ENCODE assay signal across 13 cellular contexts in the genomic region with DNA sequence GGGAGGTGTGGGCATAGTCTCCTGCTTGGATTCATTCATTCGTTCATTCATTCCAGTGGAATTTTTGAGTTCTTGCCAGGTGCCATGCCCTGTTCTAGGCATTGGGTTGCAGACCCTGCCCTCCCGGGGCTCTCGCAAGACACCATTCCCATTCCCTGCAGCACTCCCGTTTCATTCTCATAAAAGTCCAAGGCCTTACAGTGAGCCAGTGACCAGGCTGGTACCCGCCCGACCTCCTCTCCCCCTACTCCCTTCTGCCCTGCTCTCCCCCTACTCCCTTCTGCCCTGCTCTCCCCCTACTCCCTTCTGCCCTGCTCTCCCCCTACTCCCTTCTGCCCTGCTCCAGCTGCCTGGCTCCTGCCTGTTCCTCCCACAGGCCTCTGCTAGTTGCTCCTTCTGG.
DNase-seq lines count a peak whose midpoint lies in the region; ATAC-seq and TF ChIP-seq lines count a peak whose summit lies in the region.
"Had no signal": no experiment of that assay in that cellular context is flagged by ENCODE, and none has a peak within 500 bp of the region (broad histone marks: within the 10 kb centered on the region; RNA-seq: fewer than 3 reads in every experiment).

No MANE protein-coding gene starts in this region.

- no peak overlapping the region for H3K9ac ChIP-seq in HUES48 (ENCODE audit: low read depth, low read length)

- H3K27ac ChIP-seq in HUES48 (ENCODE audit: low read depth, low read length) (peak overlapping the region; percentile 17), coronary artery (peak overlapping the region; percentile 85 to 96), tibial artery (peak overlapping the region; percentile 90 to 93)
- H3K27ac ChIP-seq: HL-60 had no signal

- H3K4me1 ChIP-seq in HUES48 (ENCODE audit: control insufficient read depth, insufficient read depth, low read length) (peaks cover 59% of the 10 kb centered on the region), tibial artery (peaks cover 8 to 97% (median 85%) of the 10 kb centered on the region in 4 donors)

- no peaks in the 10 kb centered on the region for H3K36me3 ChIP-seq in HUES48 (ENCODE audit: control insufficient read depth, insufficient read depth, low read length)
- H3K36me3 ChIP-seq in tibial artery = no peaks in the 10 kb centered on the region

- H3K9me3 ChIP-seq in HUES48 (ENCODE audit: control insufficient read depth, insufficient read depth, low read length) (no peaks in the 10 kb centered on the region), tibial artery (no peaks in the 10 kb centered on the region)

- intact Hi-C loops in tibial artery (cut with DNase I; ENCODE audit: low total_unique reads) = no loop called here

- no peak overlapping the region for H3K4me3 Mint-ChIP-seq in nephron
- H3K4me3 Mint-ChIP-seq: activated naive CD8-positive, alpha-beta T cell treated with anti-CD3 and anti-CD28 coated beads, Interleukin-2, amount 10 ng/mL, durations not matched to agents 7 days and 5 days; CD8-positive, alpha-beta T cell had no signal

- H3K4me3 ChIP-seq in HUES48 (ENCODE audit: low read depth, low read length) (no peak overlapping the region), coronary artery (no peak overlapping the region), tibial artery (no peak overlapping the region)

- no peaks in the 10 kb centered on the region for H3K27me3 Mint-ChIP-seq in nephron (ENCODE audit: low read depth)
- H3K27me3 Mint-ChIP-seq: activated naive CD8-positive, alpha-beta T cell treated with anti-CD3 and anti-CD28 coated beads, Interleukin-2, amount 10 ng/mL, durations not matched to agents 7 days and 5 days had no signal

- no peaks in the 10 kb centered on the region for H3K36me3 Mint-ChIP-seq in nephron (ENCODE audit: low read depth)
- H3K36me3 Mint-ChIP-seq: activated naive CD8-positive, alpha-beta T cell treated with anti-CD3 and anti-CD28 coated beads, Interleukin-2, amount 10 ng/mL, durations not matched to agents 7 days and 5 days; CD8-positive, alpha-beta T cell had no signal

- TF ChIP-seq CTCF in coronary artery (IDR thresholded peaks at IDR 0.05) (no peak), nephron (IDR thresholded peaks at IDR 0.05; ENCODE audit: unreplicated experiment in 3 of 3) (no peak), tibial artery (IDR thresholded peaks at IDR 0.05) (no peak)

- ATAC-seq in GM21528 (IDR thresholded peaks at IDR 0.05; ENCODE audit: low FRiP score, unreplicated experiment) (no peak), HG03571 (IDR thresholded peaks at IDR 0.05; ENCODE audit: unreplicated experiment) (no peak)
- ATAC-seq: CD8-positive, alpha-beta T cell had no signal

- H3K27ac Mint-ChIP-seq in nephron = peak overlapping the region in 2 of 3 experiments; percentile 80 to 91
- H3K27ac Mint-ChIP-seq: activated naive CD8-positive, alpha-beta T cell treated with anti-CD3 and anti-CD28 coated beads, Interleukin-2, amount 10 ng/mL, durations not matched to agents 7 days and 5 days; CD8-positive, alpha-beta T cell had no signal

- no peaks in the 10 kb centered on the region for H3K9me3 Mint-ChIP-seq in nephron
- H3K9me3 Mint-ChIP-seq: activated naive CD8-positive, alpha-beta T cell treated with anti-CD3 and anti-CD28 coated beads, Interleukin-2, amount 10 ng/mL, durations not matched to agents 7 days and 5 days; CD8-positive, alpha-beta T cell had no signal

- peaks cover 53% of the 10 kb centered on the region for H3K4me1 Mint-ChIP-seq in nephron
- H3K4me1 Mint-ChIP-seq: activated naive CD8-positive, alpha-beta T cell treated with anti-CD3 and anti-CD28 coated beads, Interleukin-2, amount 10 ng/mL, durations not matched to agents 7 days and 5 days had no signal

- no peak for DNase-seq in coronary artery (ENCODE audit: low spot score)
- DNase-seq in tibial artery = peak; percentile 13 to 57
- no peak for DNase-seq in AML-193 (lab: John Stamatoyannopoulos, UW)
- DNase-seq in SW480 (ENCODE audit: low spot score) = no peak
- DNase-seq: activated naive CD8-positive, alpha-beta T cell treated with anti-CD3 and anti-CD28 coated beads, Interleukin-2, amount 10 ng/mL, durations not matched to agents 7 days and 5 days; CD8-positive, alpha-beta T cell; cortex of kidney; stimulated activated CD4-positive, alpha-beta T cell treated with anti-CD3 and anti-CD28 coated beads, Interleukin-4, amount 100 ng/mL, for 1 hour had no signal

- H3K27me3 ChIP-seq in HUES48 (ENCODE audit: control insufficient read depth, insufficient read depth, low read length) (no peaks in the 10 kb centered on the region), tibial artery (no peaks in the 10 kb centered on the region)

Comparison
In these comparisons a context has a peak if more than half of its experiments do, and no peak if none do; other contexts are left out.
1. H3K27ac ChIP-seq: peak in every context shown above with its lines; median percentile 92 in tibial artery; 90 in coronary artery; 17 in HUES48.
2. DNase-seq: peak in tibial artery (2 of 2); none in coronary artery (single experiment), AML-193 (0 of 2) and SW480 (single experiment).